In genomic region chr12:129119537-129119936, GRCh38 we compare ENCODE assay signal across 17 cellular contexts.
"Had no signal": no experiment of that assay in that cellular context is flagged by ENCODE, and none has a peak within 500 bp of the region (broad histone marks: within the 10 kb centered on the region; RNA-seq: fewer than 3 reads in every experiment).

No MANE protein-coding gene starts in this region.

- H3K4me1 Mint-ChIP-seq: activated CD4-positive, alpha-beta T cell treated with anti-CD3 and anti-CD28 coated beads, Interleukin-2, amount 10 ng/mL, durations not matched to agents 7 days and 5 days; activated T-helper 17 cell treated with anti-CD3 and anti-CD28 coated beads, Interleukin-2, amount 50 U/mL, for 72 hours; naive B cell had no signal

- H3K36me3 ChIP-seq: colonic mucosa, gastrocnemius medialis, sigmoid colon had no signal

- H3K4me3 ChIP-seq: colonic mucosa, gastrocnemius medialis, lung, sigmoid colon had no signal

- H3K27ac ChIP-seq: colonic mucosa, gastrocnemius medialis, sigmoid colon had no signal

- H3K27me3 Mint-ChIP-seq: activated CD4-positive, alpha-beta T cell treated with anti-CD3 and anti-CD28 coated beads, Interleukin-2, amount 10 ng/mL, durations not matched to agents 7 days and 5 days had no signal

- H3K27ac Mint-ChIP-seq: activated CD4-positive, alpha-beta T cell treated with anti-CD3 and anti-CD28 coated beads, Interleukin-2, amount 10 ng/mL, durations not matched to agents 7 days and 5 days; activated naive CD4-positive, alpha-beta T cell treated with anti-CD3 and anti-CD28 coated beads for 36 hours; activated T-helper 17 cell treated with anti-CD3 and anti-CD28 coated beads, Interleukin-2, amount 50 U/mL, for 72 hours; naive B cell had no signal

- ATAC-seq: activated T-helper 17 cell treated with anti-CD3 and anti-CD28 coated beads, Interleukin-2, amount 50 U/mL, for 72 hours; gastrocnemius medialis had no signal

- H3K9me3 Mint-ChIP-seq: activated naive CD4-positive, alpha-beta T cell treated with anti-CD3 and anti-CD28 coated beads for 36 hours had no signal

- H3K27me3 ChIP-seq: colonic mucosa, gastrocnemius medialis, sigmoid colon had no signal

- H3K9me3 ChIP-seq: colonic mucosa, gastrocnemius medialis had no signal

- DNase-seq: activated CD4-positive, alpha-beta T cell treated with anti-CD3 and anti-CD28 coated beads, Interleukin-2, amount 10 ng/mL, durations not matched to agents 7 days and 5 days; activated CD4-positive, CD25-positive, alpha-beta regulatory T cell; activated naive CD4-positive, alpha-beta T cell treated with anti-CD3 and anti-CD28 coated beads for 36 hours; activated T-cell treated with anti-CD3 and anti-CD28 coated beads for 4 hours; caudate nucleus; colonic mucosa; effector CD8-positive, alpha-beta T cell; gastrocnemius medialis; naive B cell; occipital lobe; sigmoid colon; stimulated activated naive CD4-positive, alpha-beta T cell; substantia nigra; T-helper 2 cell; trophoblast cell had no signal

- H3K36me3 Mint-ChIP-seq: naive B cell had no signal

- H3K4me1 ChIP-seq: colonic mucosa, gastrocnemius medialis, sigmoid colon had no signal

- H3K4me3 Mint-ChIP-seq: activated CD4-positive, alpha-beta T cell treated with anti-CD3 and anti-CD28 coated beads, Interleukin-2, amount 10 ng/mL, durations not matched to agents 7 days and 5 days; activated naive CD4-positive, alpha-beta T cell treated with anti-CD3 and anti-CD28 coated beads for 36 hours; activated T-helper 17 cell treated with anti-CD3 and anti-CD28 coated beads, Interleukin-2, amount 50 U/mL, for 72 hours; naive B cell had no signal
